ENCODE assay signal across 1 cellular context in genomic region chr19:6412111-6412999, GRCh38.
TF ChIP-seq lines count a peak whose summit lies in the region.

No MANE protein-coding gene starts in this region.

TF ChIP-seq in HepG2, 621 proteins besides CTCF, POLR2A, EP300 and RAD21 (continued from another document and continues in another):
- TF ChIP-seq REST (IDR thresholded peaks at IDR 0.05; ENCODE audit: borderline replicate concordance in 1 of 2, low read depth in 1 of 2, low read length in 2 of 2) (no peak), KDM5B (CRISPR knock-in tag; IDR thresholded peaks at IDR 0.05; ENCODE audit: borderline replicate concordance) (peak; percentile 50; the same call in 1 of the 2 replicates), ZFX (CRISPR knock-in tag; IDR thresholded peaks at IDR 0.05; ENCODE audit: low read depth) (peak; percentile 30; the same call in 1 of the 2 replicates), FUBP1 (CRISPR knock-in tag; IDR thresholded peaks at IDR 0.05; ENCODE audit: borderline replicate concordance) (no peak), NAIF1 (CRISPR knock-in tag; IDR thresholded peaks at IDR 0.05; ENCODE audit: borderline replicate concordance) (no peak), ZNF564 (CRISPR knock-in tag; IDR thresholded peaks at IDR 0.05) (no peak), XBP1 (CRISPR knock-in tag; IDR thresholded peaks at IDR 0.05) (no peak), ZNF431 (CRISPR knock-in tag; IDR thresholded peaks at IDR 0.05; ENCODE audit: borderline replicate concordance, low read depth) (no peak), ZNF574 (CRISPR knock-in tag; IDR thresholded peaks at IDR 0.05) (no peak), TEAD2 (CRISPR knock-in tag; IDR thresholded peaks at IDR 0.05) (no peak), BORCS8-MEF2B (CRISPR knock-in tag; IDR thresholded peaks at IDR 0.05) (no peak), ATAD3A (CRISPR knock-in tag; IDR thresholded peaks at IDR 0.05) (no peak), ZNF589 (CRISPR knock-in tag; conservative IDR thresholded peaks at IDR 0.05) (no peak), ZFP91 (CRISPR knock-in tag; IDR thresholded peaks at IDR 0.05; ENCODE audit: borderline replicate concordance) (0 out of 2 replicates have a peak, but pooled peaks have one; percentile 26), PITX1 (CRISPR knock-in tag; IDR thresholded peaks at IDR 0.05) (no peak), ZBTB38 (CRISPR knock-in tag; IDR thresholded peaks at IDR 0.05) (peak; percentile 51; the same call in 1 of the 2 replicates), FOXK2 (IDR thresholded peaks at IDR 0.05) (no peak), ZNF225 (CRISPR knock-in tag; IDR thresholded peaks at IDR 0.05) (no peak), ZNF446 (CRISPR knock-in tag; IDR thresholded peaks at IDR 0.05) (no peak), ZNF484 (CRISPR knock-in tag; IDR thresholded peaks at IDR 0.05; ENCODE audit: borderline replicate concordance, low read depth) (no peak), SMAD1 (CRISPR knock-in tag; IDR thresholded peaks at IDR 0.05; ENCODE audit: borderline replicate concordance, low read depth) (peak; percentile 49; the same call in 1 of the 2 replicates), RFX3 (CRISPR knock-in tag; IDR thresholded peaks at IDR 0.05) (no peak), ZNF879 (CRISPR knock-in tag; IDR thresholded peaks at IDR 0.05) (no peak), TSC22D2 (CRISPR knock-in tag; IDR thresholded peaks at IDR 0.05; ENCODE audit: borderline replicate concordance) (no peak), LCORL (IDR thresholded peaks at IDR 0.05) (no peak), LCORL (CRISPR knock-in tag; IDR thresholded peaks at IDR 0.05) (no peak), DZIP1 (CRISPR knock-in tag; IDR thresholded peaks at IDR 0.05) (no peak), STAG1 (CRISPR knock-in tag; IDR thresholded peaks at IDR 0.05) (peak; percentile 72), ATF7-NPFF (CRISPR knock-in tag; IDR thresholded peaks at IDR 0.05; ENCODE audit: low read depth) (no peak), ZNF382 (CRISPR knock-in tag; IDR thresholded peaks at IDR 0.05; ENCODE audit: borderline replicate concordance) (no peak), HNRNPL (IDR thresholded peaks at IDR 0.05; ENCODE audit: low read depth, low read length) (0 out of 2 replicates have a peak, but pooled peaks have one; percentile 70), MED8 (CRISPR knock-in tag; IDR thresholded peaks at IDR 0.05; ENCODE audit: insufficient replicate concordance) (peak; percentile 19), ADNP (CRISPR knock-in tag; IDR thresholded peaks at IDR 0.05) (no peak), PPARG (CRISPR knock-in tag; conservative IDR thresholded peaks at IDR 0.05) (no peak), ZNF326 (CRISPR knock-in tag; IDR thresholded peaks at IDR 0.05; ENCODE audit: borderline replicate concordance) (no peak), SSRP1 (CRISPR knock-in tag; IDR thresholded peaks at IDR 0.05) (no peak), PHB2 (IDR thresholded peaks at IDR 0.05; ENCODE audit: partially characterized antibody) (no peak), SP1 (IDR thresholded peaks at IDR 0.05) (no peak), SP1 (CRISPR knock-in tag; IDR thresholded peaks at IDR 0.05) (no peak), CREB3 (CRISPR knock-in tag; IDR thresholded peaks at IDR 0.05) (no peak), DDIT3 (CRISPR knock-in tag; IDR thresholded peaks at IDR 0.05) (no peak), ZNF747 (CRISPR knock-in tag; IDR thresholded peaks at IDR 0.05; ENCODE audit: borderline replicate concordance) (no peak), MAFK (conservative IDR thresholded peaks at IDR 0.05 in 1 of 2, IDR thresholded peaks at IDR 0.05 in 1 of 2; ENCODE audit: low read length in 2 of 2) (no peak), NFKBIZ (CRISPR knock-in tag; IDR thresholded peaks at IDR 0.05) (no peak), TEAD3 (CRISPR knock-in tag; optimal IDR thresholded peaks at IDR 0.05; ENCODE audit: borderline replicate concordance) (peak; percentile 21), ZMAT5 (CRISPR knock-in tag; IDR thresholded peaks at IDR 0.05; ENCODE audit: borderline replicate concordance, low read depth) (no peak), ZNF563 (CRISPR knock-in tag; IDR thresholded peaks at IDR 0.05) (no peak), SP140L (CRISPR knock-in tag; IDR thresholded peaks at IDR 0.05; ENCODE audit: borderline replicate concordance) (no peak), ZFP37 (CRISPR knock-in tag; IDR thresholded peaks at IDR 0.05; ENCODE audit: borderline replicate concordance) (no peak), JARID2 (CRISPR knock-in tag; IDR thresholded peaks at IDR 0.05; ENCODE audit: insufficient replicate concordance) (no peak), PCBP1 (IDR thresholded peaks at IDR 0.05; ENCODE audit: borderline replicate concordance, low read depth, low read length) (0 out of 2 replicates have a peak, but pooled peaks have one; percentile 27), ZNF24 (IDR thresholded peaks at IDR 0.05) (no peak), SIN3A (IDR thresholded peaks at IDR 0.05; ENCODE audit: borderline replicate concordance, low read depth, low read length) (0 out of 2 replicates have a peak, but pooled peaks have one; percentile 15), KMT2A (CRISPR knock-in tag; IDR thresholded peaks at IDR 0.05) (0 out of 2 replicates have a peak, but pooled peaks have one; percentile 43), MEF2D (CRISPR knock-in tag; IDR thresholded peaks at IDR 0.05) (no peak), MXI1 (IDR thresholded peaks at IDR 0.05; ENCODE audit: borderline replicate concordance, low read depth, low read length) (no peak), THAP11 (CRISPR knock-in tag; IDR thresholded peaks at IDR 0.05) (0 out of 2 replicates have a peak, but pooled peaks have one; percentile 20), GMEB2 (CRISPR knock-in tag; IDR thresholded peaks at IDR 0.05; ENCODE audit: low read depth) (no peak), XRCC5 (optimal IDR thresholded peaks at IDR 0.05; ENCODE audit: low read length) (peak; percentile 67), ZNF891 (CRISPR knock-in tag; IDR thresholded peaks at IDR 0.05) (no peak)
